Comparison of ENCODE assay signal across 8 cellular contexts in genomic region chr4:74117024-74117534, GRCh38. TPM values are rescaled to one million over a fixed set of nuclear protein-coding genes. Genes with fewer than 3 reads are reported as not detected.
A peak's percentile ranks its signal among the peaks of the same experiment; 100 is the strongest.
DNase-seq lines count a peak whose midpoint lies in the region; ATAC-seq and TF ChIP-seq lines count a peak whose summit lies in the region.

No MANE protein-coding gene starts in this region.

- no peaks in the 10 kb centered on the region for H3K36me3 Mint-ChIP-seq in immature natural killer cell
- H3K36me3 Mint-ChIP-seq in activated T-cell treated with anti-CD3 and anti-CD28 coated beads, Interleukin-2, amount 50 U/mL, for 4 hours (ENCODE audit: insufficient read depth), result no peaks in the 10 kb centered on the region

- 36 to 50% methylated on average over 3 of the region's 3 CpGs for WGBS in testis, 2 donors

- no peaks in the 10 kb centered on the region for H3K36me3 ChIP-seq in adipocyte (ENCODE audit: control insufficient read depth, insufficient read depth, low read length, severe bottlenecking)
- no peaks in the 10 kb centered on the region for H3K36me3 ChIP-seq in testis (ENCODE audit: low read depth, missing control alignments)

- peaks cover 21% of the 10 kb centered on the region for H3K4me1 ChIP-seq in adipocyte (ENCODE audit: control insufficient read depth, insufficient read depth, low read length)
- peaks cover 5% of the 10 kb centered on the region for H3K4me1 ChIP-seq in testis

- ATAC-seq in left cardiac atrium, result peak; percentile 94 to 96
- no peak for ATAC-seq in activated T-cell treated with anti-CD3 and anti-CD28 coated beads, Interleukin-2, amount 50 U/mL, for 4 hours

- in situ Hi-C loops in G401 (cut with HindIII; ENCODE audit: low sequenced_read_pairs), result no loop called here

- no peak overlapping the region for H3K27ac Mint-ChIP-seq in immature natural killer cell

- H3K9ac ChIP-seq in adipocyte (ENCODE audit: low read length), result peak overlapping the region; percentile 35

- no peak for TF ChIP-seq POLR2A in testis (IDR thresholded peaks at IDR 0.05)

- peak overlapping the region; percentile 14 for H3K4me3 ChIP-seq in adipocyte (ENCODE audit: low read length)
- no peak overlapping the region for H3K4me3 ChIP-seq in testis

- H3K4me3 Mint-ChIP-seq in immature natural killer cell, result no peak overlapping the region
- no peak overlapping the region for H3K4me3 Mint-ChIP-seq in activated T-cell treated with anti-CD3 and anti-CD28 coated beads, Interleukin-2, amount 50 U/mL, for 4 hours

- DNase-seq in G401 (ENCODE audit: low spot score) (peak; percentile 36), adipocyte (ENCODE audit: low read depth) (peak; percentile 91), left cardiac atrium (peak; percentile 63), renal cortical epithelial cell (ENCODE audit: low read depth) (peak; percentile 100), immature natural killer cell (no peak), testis (no peak)
- no peak for DNase-seq in activated naive CD4-positive, alpha-beta T cell treated with anti-CD3 and anti-CD28 coated beads, Interleukin-2, amount 50 U/mL, for 16 hours
- DNase-seq in activated T-cell treated with anti-CD3 and anti-CD28 coated beads, Interleukin-2, amount 50 U/mL, for 4 hours, result no peak

- TF ChIP-seq CTCF in testis (IDR thresholded peaks at IDR 0.05), result no peak

- H3K4me1 Mint-ChIP-seq in immature natural killer cell, result no peaks in the 10 kb centered on the region
- no peaks in the 10 kb centered on the region for H3K4me1 Mint-ChIP-seq in activated T-cell treated with anti-CD3 and anti-CD28 coated beads, Interleukin-2, amount 50 U/mL, for 4 hours (ENCODE audit: low read depth)

- intact Hi-C loops in left cardiac atrium (cut with DNase I), result no loop called here
- intact Hi-C loops in testis (cut with DNase I; ENCODE audit: low total_unique reads), result no loop called here

- no peaks in the 10 kb centered on the region for H3K9me3 Mint-ChIP-seq in immature natural killer cell
- H3K9me3 Mint-ChIP-seq in activated T-cell treated with anti-CD3 and anti-CD28 coated beads, Interleukin-2, amount 50 U/mL, for 4 hours, result peaks cover 3% of the 10 kb centered on the region

- H3K27me3 ChIP-seq in adipocyte (replicated peaks; ENCODE audit: control insufficient read depth, insufficient read depth, low read length), result no peaks in the 10 kb centered on the region
- no peaks in the 10 kb centered on the region for H3K27me3 ChIP-seq in testis

- no peak overlapping the region for H3K27ac ChIP-seq in testis

- H3K9me3 ChIP-seq in adipocyte (ENCODE audit: control insufficient read depth, low read length), result no peaks in the 10 kb centered on the region
- H3K9me3 ChIP-seq in testis, result no peaks in the 10 kb centered on the region

- peaks cover 0 to 2% (median 2%) of the 10 kb centered on the region in 3 donors for H3K27me3 Mint-ChIP-seq in immature natural killer cell (ENCODE audit: low read depth in 3 of 3)
- peaks cover 4% of the 10 kb centered on the region for H3K27me3 Mint-ChIP-seq in activated T-cell treated with anti-CD3 and anti-CD28 coated beads, Interleukin-2, amount 50 U/mL, for 4 hours (ENCODE audit: low read depth)

RNA-seq across cellular contexts. Expression of gene CXCL2, which starts 18.1 kb away (rescaled TPM):
- total RNA-seq in G401 (2014; rRNA removed; shearing (Covaris generic)), result not detected in 2 replicates
- total RNA-seq in left cardiac atrium (10 to 100 TPM; 26.6 to 33.0 TPM), renal cortical epithelial cell (14.9 and 34.7 TPM in 2 replicates), testis (1 to 10 TPM; 2.6 to 4.7 TPM)
- polyA plus RNA-seq in immature natural killer cell (1 to 10 TPM in 1 of 3 donors, not detected in 2; 1.3 TPM), testis (ENCODE audit: insufficient read depth, low read depth, low replicate concordance) (5.9 TPM)
- under 1 TPM in 2 of 3 donors, not detected in 1; 0.37 to 0.68 TPM for total RNA-seq in activated T-cell treated with anti-CD3 and anti-CD28 coated beads, Interleukin-2, amount 50 U/mL, for 4 hours

RNA-seq across cellular contexts. Expression of gene MTHFD2L, which starts 40.8 kb away (rescaled TPM):
- total RNA-seq in G401 (2014; rRNA removed; shearing (Covaris generic)), result 9.3 and 19.4 TPM in 2 replicates
- 10 to 100 TPM in 1 of 2 donors, 1 to 10 TPM in 1; 9.2 to 11.7 TPM for total RNA-seq in left cardiac atrium
- total RNA-seq in renal cortical epithelial cell, result 22.2 and 71.8 TPM in 2 replicates
- polyA plus RNA-seq in immature natural killer cell, result 1 to 10 TPM; 4.5 to 5.7 (median 4.6) TPM
- 10 to 100 TPM; 29.1 to 44.1 TPM for total RNA-seq in testis
- 14.8 TPM for polyA plus RNA-seq in testis (ENCODE audit: insufficient read depth, low read depth, low replicate concordance)
- total RNA-seq in activated T-cell treated with anti-CD3 and anti-CD28 coated beads, Interleukin-2, amount 50 U/mL, for 4 hours, result 10 to 100 TPM in 2 of 3 donors, 1 to 10 TPM in 1; 9.1 to 10.4 (median 10.4) TPM

Comparison
In these comparisons a context has a peak if more than half of its experiments do, and no peak if none do; other contexts are left out.
1. DNase-seq: peak in G401 (single experiment), adipocyte (single experiment), left cardiac atrium (single experiment) and renal cortical epithelial cell (single experiment); none in immature natural killer cell (0 of 3), activated naive CD4-positive, alpha-beta T cell treated with anti-CD3 and anti-CD28 coated beads, Interleukin-2, amount 50 U/mL, for 16 hours (single experiment), testis (single experiment) and activated T-cell treated with anti-CD3 and anti-CD28 coated beads, Interleukin-2, amount 50 U/mL, for 4 hours (single experiment).
2. ATAC-seq: peak in left cardiac atrium (2 of 2); none in activated T-cell treated with anti-CD3 and anti-CD28 coated beads, Interleukin-2, amount 50 U/mL, for 4 hours (0 of 2).